ENCODE assay signal across 8 cellular contexts in genomic region chr22:39405346-39406085, GRCh38. TPM values are rescaled to one million over a fixed set of nuclear protein-coding genes. Genes with fewer than 3 reads are reported as not detected.
A peak's percentile ranks its signal among the peaks of the same experiment; 100 is the strongest.
DNase-seq lines count a peak whose midpoint lies in the region; ATAC-seq and TF ChIP-seq lines count a peak whose summit lies in the region.

No MANE protein-coding gene starts in this region.

- no peak overlapping the region for H3K27ac Mint-ChIP-seq in activated T-cell treated with anti-CD3 and anti-CD28 coated beads, Interleukin-2, amount 50 U/mL, for 72 hours
- peak overlapping the region in 1 of 8 donors; percentile 21 for H3K27ac Mint-ChIP-seq in CD8-positive, alpha-beta memory T cell

- H3K27me3 ChIP-seq in cardiac muscle cell: no peaks in the 10 kb centered on the region
- H3K27me3 ChIP-seq in CD8-positive, alpha-beta memory T cell (ENCODE audit: insufficient read depth, low read length, poor library complexity, severe bottlenecking): no peaks in the 10 kb centered on the region
- H3K27me3 ChIP-seq in thyroid gland: no peaks in the 10 kb centered on the region

- H3K4me3 ChIP-seq in cardiac muscle cell: no peak overlapping the region
- H3K4me3 ChIP-seq in retinal pigment epithelial cell (ENCODE audit: low read length): peak overlapping the region; percentile 41
- H3K4me3 ChIP-seq in CD8-positive, alpha-beta memory T cell (ENCODE audit: low read length): no peak overlapping the region
- no peak overlapping the region for H3K4me3 ChIP-seq in thyroid gland (replicated peaks in 1 of 3)

- intact Hi-C loops in thyroid gland (cut with DNase I): no loop called here

- ATAC-seq in activated T-cell treated with anti-CD3 and anti-CD28 coated beads, Interleukin-2, amount 50 U/mL, for 72 hours (replicated peaks in 1 of 2): peak; percentile 69 to 71
- no peak for ATAC-seq in GM19463 (IDR thresholded peaks at IDR 0.05; ENCODE audit: unreplicated experiment)

- CTCF ChIA-PET in CD8-positive, alpha-beta memory T cell (lab: Charles Lee): interaction anchor here (0.6 kb wide), 1 partner anchor 1416 kb away, joined by 3 read pairs; no protein-coding TSS in a partner anchor

- no peaks in the 10 kb centered on the region for H3K9me3 Mint-ChIP-seq in activated T-cell treated with anti-CD3 and anti-CD28 coated beads, Interleukin-2, amount 50 U/mL, for 72 hours
- H3K9me3 Mint-ChIP-seq in CD8-positive, alpha-beta memory T cell: no peaks in the 10 kb centered on the region

- H3K27me3 Mint-ChIP-seq in activated T-cell treated with anti-CD3 and anti-CD28 coated beads, Interleukin-2, amount 50 U/mL, for 72 hours (ENCODE audit: low read depth): no peaks in the 10 kb centered on the region
- no peaks in the 10 kb centered on the region for H3K27me3 Mint-ChIP-seq in CD8-positive, alpha-beta memory T cell

- H3K27ac ChIP-seq in cardiac muscle cell: no peak overlapping the region
- H3K27ac ChIP-seq in CD8-positive, alpha-beta memory T cell (ENCODE audit: low read depth, low read length): no peak overlapping the region
- no peak overlapping the region for H3K27ac ChIP-seq in thyroid gland

- 64 to 67% methylated on average over 28 of the region's 28 CpGs for WGBS in thyroid gland, 2 donors

- H3K4me1 ChIP-seq in cardiac muscle cell (ENCODE audit: low read depth) (peaks cover under 1% of the 10 kb centered on the region), thyroid gland (peaks cover 3 to 12% of the 10 kb centered on the region in 2 donors)
- peaks cover 15% of the 10 kb centered on the region for H3K4me1 ChIP-seq in CD8-positive, alpha-beta memory T cell (ENCODE audit: insufficient read depth, low read length)

- TF ChIP-seq CTCF in cardiac muscle cell (IDR thresholded peaks at IDR 0.05; ENCODE audit: low read depth, low read length) (peak; percentile 34), retinal pigment epithelial cell (conservative IDR thresholded peaks at IDR 0.05; ENCODE audit: low read depth, low read length) (peak; percentile 50), thyroid gland (IDR thresholded peaks at IDR 0.05) (no peak)

- H3K9me3 ChIP-seq in cardiac muscle cell (ENCODE audit: low read depth) (no peaks in the 10 kb centered on the region), thyroid gland (no peaks in the 10 kb centered on the region)
- no peaks in the 10 kb centered on the region for H3K9me3 ChIP-seq in CD8-positive, alpha-beta memory T cell (ENCODE audit: low read length)

- POLR2A ChIA-PET in CD8-positive, alpha-beta memory T cell (lab: Charles Lee): interaction anchor here (0.6 kb wide), 1 partner anchor 59 kb away, joined by 9 read pairs; no protein-coding TSS in a partner anchor

- peak overlapping the region; percentile 19 to 23 for H3K4me3 Mint-ChIP-seq in activated T-cell treated with anti-CD3 and anti-CD28 coated beads, Interleukin-2, amount 50 U/mL, for 72 hours
- H3K4me3 Mint-ChIP-seq in CD8-positive, alpha-beta memory T cell: peak overlapping the region in 1 of 7 donors; percentile 78

- no peak for TF ChIP-seq POLR2A in thyroid gland (IDR thresholded peaks at IDR 0.05)

- H3K36me3 ChIP-seq in cardiac muscle cell: no peaks in the 10 kb centered on the region
- H3K36me3 ChIP-seq in CD8-positive, alpha-beta memory T cell (ENCODE audit: insufficient read depth, low read length): no peaks in the 10 kb centered on the region
- no peaks in the 10 kb centered on the region for H3K36me3 ChIP-seq in thyroid gland

- DNase-seq in AG08396 (ENCODE audit: low spot score) (peak; percentile 84), cardiac muscle cell (ENCODE audit: low read depth in 1 of 2, low spot score in 1 of 2) (peak; percentile 19 to 78), retinal pigment epithelial cell (ENCODE audit: low read depth) (peak; percentile 58), thyroid gland (no peak), RPMI8226 (no peak)
- peak; percentile 31 for DNase-seq in activated T-cell treated with anti-CD3 and anti-CD28 coated beads, Interleukin-2, amount 50 U/mL, for 72 hours
- DNase-seq in CD8-positive, alpha-beta memory T cell: no peak

- H3K4me1 Mint-ChIP-seq in activated T-cell treated with anti-CD3 and anti-CD28 coated beads, Interleukin-2, amount 50 U/mL, for 72 hours (ENCODE audit: low read depth): peaks cover 81% of the 10 kb centered on the region
- H3K4me1 Mint-ChIP-seq in CD8-positive, alpha-beta memory T cell: peaks cover 30 to 70% (median 62%) of the 10 kb centered on the region in 3 donors

- H3K36me3 Mint-ChIP-seq in activated T-cell treated with anti-CD3 and anti-CD28 coated beads, Interleukin-2, amount 50 U/mL, for 72 hours (ENCODE audit: insufficient read depth in 2 of 2): peaks cover 3 to 10% of the 10 kb centered on the region in 2 donors
- peaks cover 0 to 46% (median 7%) of the 10 kb centered on the region in 3 donors for H3K36me3 Mint-ChIP-seq in CD8-positive, alpha-beta memory T cell

RNA-seq across cellular contexts. Expression of gene TAB1, which starts 5.9 kb away (rescaled TPM):
- 10 to 100 TPM; 29.4 to 30.9 TPM for total RNA-seq in activated T-cell treated with anti-CD3 and anti-CD28 coated beads, Interleukin-2, amount 50 U/mL, for 72 hours
- total RNA-seq in cardiac muscle cell (41.2 and 52.1 TPM in 2 replicates), thyroid gland (10 to 100 TPM; 19.2 to 32.0 (median 21.9) TPM)
- 21.6 and 28.2 TPM in 2 replicates for polyA plus RNA-seq in cardiac muscle cell
- total RNA-seq in CD8-positive, alpha-beta memory T cell: 10 to 100 TPM; 19.9 to 21.0 TPM
- 4.1 TPM for polyA plus RNA-seq in CD8-positive, alpha-beta memory T cell

RNA-seq across cellular contexts. Expression of gene MGAT3, which starts 51.3 kb away (rescaled TPM):
- 1 to 10 TPM; 1.2 to 2.6 TPM for total RNA-seq in activated T-cell treated with anti-CD3 and anti-CD28 coated beads, Interleukin-2, amount 50 U/mL, for 72 hours
- total RNA-seq in cardiac muscle cell: 31.4 and 38.0 TPM in 2 replicates
- 9.9 and 12.3 TPM in 2 replicates for polyA plus RNA-seq in cardiac muscle cell
- total RNA-seq in CD8-positive, alpha-beta memory T cell: under 1 TPM; 0.27 to 0.37 TPM
- 0.03 TPM for polyA plus RNA-seq in CD8-positive, alpha-beta memory T cell
- 1 to 10 TPM in 2 of 4 donors, under 1 TPM in 2; 0.45 to 1.6 (median 0.90) TPM for total RNA-seq in thyroid gland

RNA-seq across cellular contexts. Expression of gene SYNGR1, which starts 55.7 kb away (rescaled TPM):
- 1 to 10 TPM; 4.4 to 5.3 TPM for total RNA-seq in activated T-cell treated with anti-CD3 and anti-CD28 coated beads, Interleukin-2, amount 50 U/mL, for 72 hours
- total RNA-seq in cardiac muscle cell: 40.7 and 61.8 TPM in 2 replicates
- polyA plus RNA-seq in cardiac muscle cell: 81.9 and 112 TPM in 2 replicates
- 1 to 10 TPM; 2.4 to 2.9 TPM for total RNA-seq in CD8-positive, alpha-beta memory T cell
- polyA plus RNA-seq in CD8-positive, alpha-beta memory T cell: 10.1 TPM
- total RNA-seq in thyroid gland: 10 to 100 TPM in 1 of 4 donors, 1 to 10 TPM in 3; 3.9 to 22.0 (median 6.8) TPM

Comparison
In these comparisons a context has a peak if more than half of its experiments do, and no peak if none do; other contexts are left out.
1. DNase-seq: peak in AG08396 (single experiment), activated T-cell treated with anti-CD3 and anti-CD28 coated beads, Interleukin-2, amount 50 U/mL, for 72 hours (2 of 2), cardiac muscle cell (2 of 2) and retinal pigment epithelial cell (single experiment); none in CD8-positive, alpha-beta memory T cell (0 of 5), thyroid gland (0 of 2) and RPMI8226 (single experiment).
2. CTCF ChIP-seq: peak in cardiac muscle cell (single experiment) and retinal pigment epithelial cell (single experiment); none in thyroid gland (0 of 6).